8 cellular contexts compared by ENCODE assay signal in genomic region chrX:154097597-154098541, GRCh38. TPM values are rescaled to one million over a fixed set of nuclear protein-coding genes. Genes with fewer than 3 reads are reported as not detected.
DNase-seq lines count a peak whose midpoint lies in the region; TF ChIP-seq lines count a peak whose summit lies in the region.

Gene MECP2 (minus strand): TSS chrX:154097717.

- no peaks in the 10 kb centered on the region for H3K36me3 Mint-ChIP-seq in nephron progenitor cell (ENCODE audit: low read depth)
- H3K36me3 Mint-ChIP-seq in stimulated activated naive CD8-positive, alpha-beta T cell treated with anti-CD3 and anti-CD28 coated beads, Interleukin-15, Interleukin-2, amounts not matched to agents 100 ng/mL and 50 ng/mL, for 24 hours (ENCODE audit: low read depth) = peaks cover 17% of the 10 kb centered on the region

- peak within 1 kb of the TSS; percentile 45 for H3K4me3 ChIP-seq in H7 (ENCODE audit: insufficient read depth, low read depth, low read length)

- DNase-seq in EL (peak; percentile 91), H7 (peak; percentile 96), M059J (ENCODE audit: low read depth) (peak; percentile 93), SHP77 treated with DMSO at 0.1 percent for 48 hours (lab: John Stamatoyannopoulos, UW) (peak; percentile 55), fibroblast of the conjunctiva (ENCODE audit: low read depth) (peak; percentile 78), nephron progenitor cell (peak; percentile 89)
- DNase-seq in activated effector memory CD4-positive, alpha-beta T cell treated with anti-CD3 and anti-CD28 coated beads, Interleukin-2, amount 50 U/mL, for 16 hours = peak; percentile 95

- TF ChIP-seq CTCF in nephron progenitor cell (IDR thresholded peaks at IDR 0.05) = no peak

- no peaks in the 10 kb centered on the region for H3K27me3 ChIP-seq in H7 (ENCODE audit: control insufficient read depth, insufficient read depth, low read length)

- H3K36me3 ChIP-seq in H7 (replicated peaks; ENCODE audit: control insufficient read depth, insufficient read depth, low read length) = no peaks in the 10 kb centered on the region

- peaks cover 13% of the 10 kb centered on the region for H3K27me3 Mint-ChIP-seq in nephron progenitor cell (ENCODE audit: low read depth, poor library complexity)
- peaks cover 3% of the 10 kb centered on the region for H3K27me3 Mint-ChIP-seq in stimulated activated naive CD8-positive, alpha-beta T cell treated with anti-CD3 and anti-CD28 coated beads, Interleukin-15, Interleukin-2, amounts not matched to agents 100 ng/mL and 50 ng/mL, for 24 hours

- H3K9me3 Mint-ChIP-seq in nephron progenitor cell = peaks cover 64% of the 10 kb centered on the region
- no peaks in the 10 kb centered on the region for H3K9me3 Mint-ChIP-seq in stimulated activated naive CD8-positive, alpha-beta T cell treated with anti-CD3 and anti-CD28 coated beads, Interleukin-15, Interleukin-2, amounts not matched to agents 100 ng/mL and 50 ng/mL, for 24 hours

- peaks cover 38% of the 10 kb centered on the region for H3K4me1 Mint-ChIP-seq in nephron progenitor cell
- H3K4me1 Mint-ChIP-seq in stimulated activated naive CD8-positive, alpha-beta T cell treated with anti-CD3 and anti-CD28 coated beads, Interleukin-15, Interleukin-2, amounts not matched to agents 100 ng/mL and 50 ng/mL, for 24 hours (ENCODE audit: low read depth) = peaks cover 55% of the 10 kb centered on the region

- peak within 1 kb of the TSS; percentile 89 for H3K4me3 Mint-ChIP-seq in nephron progenitor cell
- peak within 1 kb of the TSS; percentile 91 for H3K4me3 Mint-ChIP-seq in stimulated activated naive CD8-positive, alpha-beta T cell treated with anti-CD3 and anti-CD28 coated beads, Interleukin-15, Interleukin-2, amounts not matched to agents 100 ng/mL and 50 ng/mL, for 24 hours

- peak within 1 kb of the TSS; percentile 68 for H3K27ac Mint-ChIP-seq in nephron progenitor cell
- H3K27ac Mint-ChIP-seq in stimulated activated naive CD8-positive, alpha-beta T cell treated with anti-CD3 and anti-CD28 coated beads, Interleukin-15, Interleukin-2, amounts not matched to agents 100 ng/mL and 50 ng/mL, for 24 hours = peak within 1 kb of the TSS; percentile 96

RNA-seq across cellular contexts. Expression of gene MECP2, which starts in this region (rescaled TPM):
- 24.2 and 30.5 TPM in 2 replicates for total RNA-seq in H7 (2014; rRNA removed; shearing (Covaris generic))
- total RNA-seq in M059J (2014; rRNA removed; shearing (Covaris generic)) = 53.9 and 61.4 TPM in 2 replicates

Comparison
In these comparisons a context has a peak if more than half of its experiments do, and no peak if none do; other contexts are left out.
1. Peak in every context shown above with its lines: DNase-seq and H3K4me3 ChIP-seq.